Comparison of ENCODE assay signal across 21 cellular contexts in the genomic region with DNA sequence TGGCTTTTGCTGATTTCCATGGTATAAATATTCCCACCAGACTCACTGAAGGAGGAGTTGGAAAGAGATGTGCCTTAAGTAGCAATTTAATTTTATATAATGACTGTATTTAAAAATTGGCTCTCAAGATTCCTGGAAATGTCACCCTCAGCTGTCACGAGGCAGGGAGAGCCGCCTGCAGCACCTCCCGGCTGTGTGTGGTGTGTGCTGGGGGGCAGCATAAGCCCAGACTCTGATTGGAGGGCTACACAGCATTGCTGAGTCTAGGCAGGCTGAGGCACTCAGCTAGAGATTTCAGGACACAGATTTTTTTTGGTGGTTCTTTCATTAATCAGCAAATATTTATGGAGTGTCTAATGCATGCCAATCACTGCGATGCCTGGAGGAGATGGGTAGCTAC.
"Had no signal": no experiment of that assay in that cellular context is flagged by ENCODE, and none has a peak within 500 bp of the region (broad histone marks: within the 10 kb centered on the region; RNA-seq: fewer than 3 reads in every experiment).

No MANE protein-coding gene starts in this region.

- H3K27ac ChIP-seq: adrenal gland, body of pancreas, coronary artery, left ventricle myocardium inferior, ovary, prostate gland, sigmoid colon, thoracic aorta had no signal

- DNase-seq: activated CD4-positive, alpha-beta T cell treated with anti-CD3 and anti-CD28 coated beads for 4 hours; activated CD4-positive, alpha-beta T cell treated with anti-CD3 and anti-CD28 coated beads, Interleukin-2, amount 50 U/mL, for 4 hours; activated CD4-positive, CD25-positive, alpha-beta regulatory T cell; activated effector memory CD4-positive, alpha-beta T cell treated with anti-CD3 and anti-CD28 coated beads, Interleukin-2, amount 50 U/mL, for 16 hours; activated naive CD4-positive, alpha-beta T cell treated with anti-CD3 and anti-CD28 coated beads for 36 hours; activated naive CD8-positive, alpha-beta T cell treated with anti-CD3 and anti-CD28 coated beads for 36 hours; activated T-cell treated with anti-CD3 and anti-CD28 coated beads, Interleukin-2, amount 50 U/mL, for 1 hour; adrenal gland; aorta; body of pancreas; dorsolateral prefrontal cortex; effector memory CD4-positive, alpha-beta T cell; left ventricle myocardium inferior; ovary; sigmoid colon; stimulated activated naive CD4-positive, alpha-beta T cell treated with Interleukin-2 at 50 U/mL for 16 hours; T-cell; trophoblast cell had no signal

- H3K9me3 ChIP-seq: adrenal gland, body of pancreas, left ventricle myocardium inferior, ovary, prostate gland, sigmoid colon, thoracic aorta had no signal

- ATAC-seq: body of pancreas had no signal

- H3K27me3 ChIP-seq: body of pancreas, ovary had no signal

- H3K4me3 ChIP-seq: adrenal gland, body of pancreas, coronary artery, left ventricle myocardium inferior, ovary, prostate gland, thoracic aorta had no signal

- H3K4me1 ChIP-seq: prostate gland had no signal

- H3K36me3 ChIP-seq: adrenal gland, left ventricle myocardium inferior, ovary, prostate gland, sigmoid colon, thoracic aorta had no signal
